12 cellular contexts compared by ENCODE assay signal in the genomic region with DNA sequence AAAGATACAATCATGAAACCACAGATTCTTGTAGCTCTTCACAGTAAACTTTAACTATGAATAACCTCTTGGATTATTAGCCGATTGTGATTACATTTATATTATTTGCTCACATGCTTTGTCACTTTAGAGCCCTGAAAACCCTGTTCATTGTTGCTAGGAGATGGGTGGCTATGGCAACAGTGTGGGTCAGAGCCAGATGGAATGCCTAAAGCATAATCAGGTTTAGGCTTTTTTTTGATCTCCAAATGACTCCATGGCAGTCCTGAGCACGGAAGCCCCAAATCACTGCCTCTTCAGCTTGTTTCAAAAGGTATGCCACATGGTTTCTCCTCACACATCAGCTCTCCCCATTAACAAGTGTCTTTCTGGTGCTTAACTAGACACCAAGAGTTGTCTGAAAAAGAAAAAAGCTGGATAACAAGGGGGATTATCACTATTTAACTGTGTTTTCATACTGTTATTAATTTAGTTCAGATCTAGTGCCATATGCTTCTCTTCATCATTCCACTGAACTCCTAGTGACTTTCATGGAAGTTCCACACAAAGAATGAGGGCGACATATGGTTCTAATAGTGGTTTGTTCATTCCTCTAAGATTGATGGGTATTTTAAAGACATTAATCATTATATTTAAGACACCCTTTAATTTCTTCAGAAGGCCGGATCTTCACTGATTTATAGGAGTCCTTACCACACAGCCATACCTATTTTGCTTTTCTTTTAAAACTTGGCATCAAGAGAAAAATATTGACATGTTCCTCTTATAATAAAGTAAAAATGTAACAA.
DNase-seq lines count a peak whose midpoint lies in the region; ATAC-seq and TF ChIP-seq lines count a peak whose summit lies in the region.
"Had no signal": no experiment of that assay in that cellular context is flagged by ENCODE, and none has a peak within 500 bp of the region (broad histone marks: within the 10 kb centered on the region; RNA-seq: fewer than 3 reads in every experiment).

No MANE protein-coding gene starts in this region.

- no peaks in the 10 kb centered on the region for H3K9me3 ChIP-seq in Karpas-422 (ENCODE audit: low read length)

- H3K27me3 Mint-ChIP-seq in GM23338 (ENCODE audit: insufficient read depth, low read depth, poor library complexity), result no peaks in the 10 kb centered on the region

- peaks cover 27% of the 10 kb centered on the region for H3K4me1 Mint-ChIP-seq in GM23338
- H3K4me1 Mint-ChIP-seq: activated naive CD8-positive, alpha-beta T cell treated with anti-CD3 and anti-CD28 coated beads, Interleukin-2, amount 10 ng/mL, durations not matched to agents 7 days and 5 days had no signal

- H3K36me3 ChIP-seq in GM23338 (ENCODE audit: insufficient read depth) (no peaks in the 10 kb centered on the region), Karpas-422 (ENCODE audit: insufficient read depth, low read length) (no peaks in the 10 kb centered on the region)

- no peak overlapping the region for H3K4me3 Mint-ChIP-seq in GM23338
- H3K4me3 Mint-ChIP-seq: activated CD8-positive, alpha-beta T cell treated with anti-CD3 and anti-CD28 coated beads for 36 hours; activated naive CD8-positive, alpha-beta T cell treated with anti-CD3 and anti-CD28 coated beads, Interleukin-2, amount 10 ng/mL, durations not matched to agents 7 days and 5 days had no signal

- no peak overlapping the region for H3K27ac ChIP-seq in GM23338 (ENCODE audit: low read depth)
- no peak overlapping the region for H3K27ac ChIP-seq in Karpas-422 (ENCODE audit: low read length)

- H3K4me1 ChIP-seq in GM23338 (ENCODE audit: insufficient read depth) (peaks cover 19% of the 10 kb centered on the region), Karpas-422 (ENCODE audit: low read length) (peaks cover 15% of the 10 kb centered on the region)

- H3K4me2 ChIP-seq in GM23338 (no peak overlapping the region), Karpas-422 (ENCODE audit: low read depth, low read length, poor library complexity, severe bottlenecking) (no peak overlapping the region)

- H4K20me1 ChIP-seq in GM23338 (replicated peaks; ENCODE audit: insufficient read depth), result no peaks in the 10 kb centered on the region
- H4K20me1 ChIP-seq in Karpas-422 (ENCODE audit: insufficient read depth, low read depth, low read length), result no peaks in the 10 kb centered on the region

- H3K4me3 ChIP-seq in GM23338, result no peak overlapping the region
- no peak overlapping the region for H3K4me3 ChIP-seq in Karpas-422 (ENCODE audit: low read length)

- H3K27me3 ChIP-seq in GM23338 (ENCODE audit: insufficient read depth), result no peaks in the 10 kb centered on the region
- no peaks in the 10 kb centered on the region for H3K27me3 ChIP-seq in Karpas-422 (ENCODE audit: low read length)

- no peak overlapping the region for H3K9ac ChIP-seq in Karpas-422 (ENCODE audit: low read length)

- ATAC-seq in GM23338, result no peak
- no peak for ATAC-seq in GM19467 (IDR thresholded peaks at IDR 0.05; ENCODE audit: unreplicated experiment)
- ATAC-seq: activated CD8-positive, alpha-beta T cell treated with anti-CD3 and anti-CD28 coated beads for 36 hours had no signal

- H3K79me2 ChIP-seq in GM23338 (replicated peaks; ENCODE audit: insufficient read depth), result no peaks in the 10 kb centered on the region
- no peaks in the 10 kb centered on the region for H3K79me2 ChIP-seq in Karpas-422 (ENCODE audit: low read length)

- no peak for TF ChIP-seq CTCF in GM23338 (conservative IDR thresholded peaks at IDR 0.05; ENCODE audit: low read depth in 2 of 2)

- H3K27ac Mint-ChIP-seq in GM23338, result no peak overlapping the region
- H3K27ac Mint-ChIP-seq: activated CD8-positive, alpha-beta T cell treated with anti-CD3 and anti-CD28 coated beads for 36 hours; activated naive CD8-positive, alpha-beta T cell treated with anti-CD3 and anti-CD28 coated beads, Interleukin-2, amount 10 ng/mL, durations not matched to agents 7 days and 5 days had no signal

- H3K9me2 ChIP-seq in GM23338 (ENCODE audit: insufficient read depth), result no peaks in the 10 kb centered on the region
- H3K9me2 ChIP-seq in Karpas-422 (replicated peaks; ENCODE audit: insufficient read depth, low read length), result no peaks in the 10 kb centered on the region

- H3K36me3 Mint-ChIP-seq in GM23338 (ENCODE audit: low read depth), result no peaks in the 10 kb centered on the region
- H3K36me3 Mint-ChIP-seq: activated naive CD8-positive, alpha-beta T cell treated with anti-CD3 and anti-CD28 coated beads, Interleukin-2, amount 10 ng/mL, durations not matched to agents 7 days and 5 days had no signal

- no peaks in the 10 kb centered on the region; the same call in 2 of the 3 replicates for H3K9me3 Mint-ChIP-seq in GM23338
- H3K9me3 Mint-ChIP-seq: activated CD8-positive, alpha-beta T cell treated with anti-CD3 and anti-CD28 coated beads for 36 hours; activated naive CD8-positive, alpha-beta T cell treated with anti-CD3 and anti-CD28 coated beads, Interleukin-2, amount 10 ng/mL, durations not matched to agents 7 days and 5 days had no signal

- DNase-seq in GM23338 (ENCODE audit: low spot score) (peak; percentile 41), NCI-H2196 treated with DMSO at 0.1 percent for 48 hours (lab: John Stamatoyannopoulos, UW; ENCODE audit: unreplicated experiment) (peak; percentile 21), cerebellum (ENCODE audit: low spot score) (peak; percentile 33), retina (peak; percentile 56), Karpas-422 (no peak)
- DNase-seq in activated CD8-positive, alpha-beta memory T cell treated with anti-CD3 and anti-CD28 coated beads, Interleukin-2, amount 50 U/mL, for 4 hours, result no peak
- DNase-seq: activated CD8-positive, alpha-beta T cell treated with anti-CD3 and anti-CD28 coated beads for 36 hours; activated naive CD8-positive, alpha-beta T cell treated with anti-CD3 and anti-CD28 coated beads, Interleukin-2, amount 10 ng/mL, durations not matched to agents 7 days and 5 days; NK-92 treated with Interleukin-12 subunit alpha and Interleukin-12 subunit beta, amount 100 ng/mL, for 24 hours; stimulated activated CD4-positive, alpha-beta T cell treated with anti-CD3 and anti-CD28 coated beads, Interleukin-12 subunit alpha, Interleukin-12 subunit beta, amount 100 ng/mL, for 4 hours; stimulated activated CD8-positive, alpha-beta memory T cell treated with anti-CD3 and anti-CD28 coated beads, Interleukin-4, amount 100 ng/mL, for 48 hours had no signal

- H2AFZ ChIP-seq in GM23338 (no peak overlapping the region), Karpas-422 (ENCODE audit: low read length) (no peak overlapping the region)

- no peaks in the 10 kb centered on the region for H3F3A ChIP-seq in GM23338 (replicated peaks; ENCODE audit: low read depth)

TF ChIP-seq in GM23338, 12 proteins besides CTCF, POLR2A, EP300 and RAD21 (continues in another document):
- no peak for TF ChIP-seq ZNF331 (CRISPR knock-in tag; IDR thresholded peaks at IDR 0.05; ENCODE audit: low read depth)
- TF ChIP-seq, protein P1, sequence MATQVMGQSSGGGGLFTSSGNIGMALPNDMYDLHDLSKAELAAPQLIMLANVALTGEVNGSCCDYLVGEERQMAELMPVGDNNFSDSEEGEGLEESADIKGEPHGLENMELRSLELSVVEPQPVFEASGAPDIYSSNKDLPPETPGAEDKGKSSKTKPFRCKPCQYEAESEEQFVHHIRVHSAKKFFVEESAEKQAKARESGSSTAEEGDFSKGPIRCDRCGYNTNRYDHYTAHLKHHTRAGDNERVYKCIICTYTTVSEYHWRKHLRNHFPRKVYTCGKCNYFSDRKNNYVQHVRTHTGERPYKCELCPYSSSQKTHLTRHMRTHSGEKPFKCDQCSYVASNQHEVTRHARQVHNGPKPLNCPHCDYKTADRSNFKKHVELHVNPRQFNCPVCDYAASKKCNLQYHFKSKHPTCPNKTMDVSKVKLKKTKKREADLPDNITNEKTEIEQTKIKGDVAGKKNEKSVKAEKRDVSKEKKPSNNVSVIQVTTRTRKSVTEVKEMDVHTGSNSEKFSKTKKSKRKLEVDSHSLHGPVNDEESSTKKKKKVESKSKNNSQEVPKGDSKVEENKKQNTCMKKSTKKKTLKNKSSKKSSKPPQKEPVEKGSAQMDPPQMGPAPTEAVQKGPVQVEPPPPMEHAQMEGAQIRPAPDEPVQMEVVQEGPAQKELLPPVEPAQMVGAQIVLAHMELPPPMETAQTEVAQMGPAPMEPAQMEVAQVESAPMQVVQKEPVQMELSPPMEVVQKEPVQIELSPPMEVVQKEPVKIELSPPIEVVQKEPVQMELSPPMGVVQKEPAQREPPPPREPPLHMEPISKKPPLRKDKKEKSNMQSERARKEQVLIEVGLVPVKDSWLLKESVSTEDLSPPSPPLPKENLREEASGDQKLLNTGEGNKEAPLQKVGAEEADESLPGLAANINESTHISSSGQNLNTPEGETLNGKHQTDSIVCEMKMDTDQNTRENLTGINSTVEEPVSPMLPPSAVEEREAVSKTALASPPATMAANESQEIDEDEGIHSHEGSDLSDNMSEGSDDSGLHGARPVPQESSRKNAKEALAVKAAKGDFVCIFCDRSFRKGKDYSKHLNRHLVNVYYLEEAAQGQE (IDR thresholded peaks at IDR 0.05; ENCODE audit: unreplicated experiment), result no peak
- no peak for TF ChIP-seq POLR2AphosphoS5 (IDR thresholded peaks at IDR 0.05; ENCODE audit: low read depth)

Comparison
In these comparisons a context has a peak if more than half of its experiments do, and no peak if none do; other contexts are left out.
1. DNase-seq: peak in GM23338 (single experiment), NCI-H2196 treated with DMSO at 0.1 percent for 48 hours (single experiment), cerebellum (single experiment) and retina (single experiment); none in Karpas-422 (single experiment) and activated CD8-positive, alpha-beta memory T cell treated with anti-CD3 and anti-CD28 coated beads, Interleukin-2, amount 50 U/mL, for 4 hours (single experiment).